19 cellular contexts compared by ENCODE assay signal in the genomic region with DNA sequence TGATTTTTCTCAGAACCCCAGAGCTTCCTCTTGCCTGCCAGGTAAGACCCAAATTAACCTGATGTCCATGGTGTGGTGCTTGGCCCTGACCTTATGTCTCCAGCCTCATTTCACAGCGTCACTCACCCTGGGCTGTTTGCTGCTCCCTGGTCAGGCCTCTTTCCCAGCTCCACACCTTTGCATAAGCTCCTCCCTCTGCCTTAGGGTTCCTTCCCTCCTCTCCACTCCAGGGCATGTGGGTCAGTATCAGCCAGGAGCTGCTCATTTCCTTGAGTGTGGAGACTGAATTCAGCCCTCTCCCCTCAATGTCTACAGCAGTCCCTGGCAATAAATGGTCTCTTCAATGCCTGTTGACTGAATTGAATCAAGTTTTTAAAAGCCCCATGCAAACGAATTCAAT.
A peak's percentile ranks its signal among the peaks of the same experiment; 100 is the strongest.
DNase-seq lines count a peak whose midpoint lies in the region; ATAC-seq and TF ChIP-seq lines count a peak whose summit lies in the region.
"Had no signal": no experiment of that assay in that cellular context is flagged by ENCODE, and none has a peak within 500 bp of the region (broad histone marks: within the 10 kb centered on the region; RNA-seq: fewer than 3 reads in every experiment).

No MANE protein-coding gene starts in this region.

- peak; percentile 13 for DNase-seq in activated CD8-positive, alpha-beta memory T cell treated with anti-CD3 and anti-CD28 coated beads for 24 hours
- no peak for DNase-seq in activated CD8-positive, alpha-beta memory T cell treated with anti-CD3 and anti-CD28 coated beads, Interleukin-2, amount 10 ng/mL, durations not matched to agents 7 days and 5 days
- DNase-seq in H7 = peak; percentile 50
- DNase-seq in iPS-NIHi7 (ENCODE audit: extremely low spot score) = peak; percentile 44
- no peak for DNase-seq in nephron progenitor cell
- DNase-seq in NCI-H1436 (lab: John Stamatoyannopoulos, UW) = no peak
- no peak for DNase-seq in SW 1271 (lab: John Stamatoyannopoulos, UW)
- DNase-seq: Caco-2; CD4-positive, CD25-positive, alpha-beta regulatory T cell; CD8-positive, alpha-beta T cell; DMS153; DND-41; GDM1; H9 had no signal

- no peaks in the 10 kb centered on the region for H3K27me3 ChIP-seq in H7 (ENCODE audit: control insufficient read depth, insufficient read depth, low read length)

- no peak for ATAC-seq in activated CD8-positive, alpha-beta memory T cell treated with anti-CD3 and anti-CD28 coated beads, Interleukin-2, amount 10 ng/mL, durations not matched to agents 7 days and 5 days
- no peak for ATAC-seq in HG03097 (IDR thresholded peaks at IDR 0.05; ENCODE audit: low FRiP score, unreplicated experiment)
- ATAC-seq: CD8-positive, alpha-beta T cell; GM12878; HCT116 had no signal

- CTCF ChIA-PET in activated CD8-positive, alpha-beta memory T cell treated with anti-CD3 and anti-CD28 coated beads, Interleukin-2, amount 10 ng/mL, durations not matched to agents 7 days and 5 days (lab: Charles Lee) = interaction anchor here (0.6 to 2.7 kb wide), 3 partner anchors 23 to 178 kb away, joined by 3 to 8 read pairs (median 3); no protein-coding TSS in a partner anchor

- no peaks in the 10 kb centered on the region for H3K4me1 Mint-ChIP-seq in activated CD8-positive, alpha-beta memory T cell treated with anti-CD3 and anti-CD28 coated beads, Interleukin-2, amount 10 ng/mL, durations not matched to agents 7 days and 5 days
- peaks cover 17% of the 10 kb centered on the region for H3K4me1 Mint-ChIP-seq in nephron progenitor cell
- H3K4me1 Mint-ChIP-seq: B cell; CD4-positive, CD25-positive, alpha-beta regulatory T cell had no signal

- H3K4me3 Mint-ChIP-seq in activated CD8-positive, alpha-beta memory T cell treated with anti-CD3 and anti-CD28 coated beads, Interleukin-2, amount 10 ng/mL, durations not matched to agents 7 days and 5 days = no peak overlapping the region
- no peak overlapping the region for H3K4me3 Mint-ChIP-seq in nephron progenitor cell
- H3K4me3 Mint-ChIP-seq: B cell; CD4-positive, CD25-positive, alpha-beta regulatory T cell; CD8-positive, alpha-beta T cell; H9 had no signal

- H3K36me3 ChIP-seq in H7 (replicated peaks; ENCODE audit: control insufficient read depth, insufficient read depth, low read length) = no peaks in the 10 kb centered on the region
- H3K36me3 ChIP-seq: BLaER1 had no signal

- no peaks in the 10 kb centered on the region for H3K9me3 Mint-ChIP-seq in activated CD8-positive, alpha-beta memory T cell treated with anti-CD3 and anti-CD28 coated beads, Interleukin-2, amount 10 ng/mL, durations not matched to agents 7 days and 5 days (ENCODE audit: low read depth)
- no peaks in the 10 kb centered on the region for H3K9me3 Mint-ChIP-seq in nephron progenitor cell
- H3K9me3 Mint-ChIP-seq: CD4-positive, CD25-positive, alpha-beta regulatory T cell; CD8-positive, alpha-beta T cell; H9 had no signal

- no peak overlapping the region for H3K4me3 ChIP-seq in H7 (ENCODE audit: insufficient read depth, low read depth, low read length)
- H3K4me3 ChIP-seq: BLaER1, GM12878 had no signal

- H3K27me3 Mint-ChIP-seq in activated CD8-positive, alpha-beta memory T cell treated with anti-CD3 and anti-CD28 coated beads, Interleukin-2, amount 10 ng/mL, durations not matched to agents 7 days and 5 days = peaks cover 43% of the 10 kb centered on the region
- peaks cover 40% of the 10 kb centered on the region for H3K27me3 Mint-ChIP-seq in nephron progenitor cell (ENCODE audit: low read depth, poor library complexity)

- no peak for TF ChIP-seq CTCF in nephron progenitor cell (IDR thresholded peaks at IDR 0.05)

- no peak overlapping the region for H3K27ac Mint-ChIP-seq in activated CD8-positive, alpha-beta memory T cell treated with anti-CD3 and anti-CD28 coated beads, Interleukin-2, amount 10 ng/mL, durations not matched to agents 7 days and 5 days
- H3K27ac Mint-ChIP-seq in nephron progenitor cell = peak overlapping the region; percentile 26
- H3K27ac Mint-ChIP-seq: B cell; CD4-positive, CD25-positive, alpha-beta regulatory T cell; CD8-positive, alpha-beta T cell had no signal

- no peaks in the 10 kb centered on the region for H3K36me3 Mint-ChIP-seq in activated CD8-positive, alpha-beta memory T cell treated with anti-CD3 and anti-CD28 coated beads, Interleukin-2, amount 10 ng/mL, durations not matched to agents 7 days and 5 days
- no peaks in the 10 kb centered on the region for H3K36me3 Mint-ChIP-seq in nephron progenitor cell (ENCODE audit: low read depth)
- H3K36me3 Mint-ChIP-seq: CD4-positive, CD25-positive, alpha-beta regulatory T cell; CD8-positive, alpha-beta T cell had no signal

Comparison
In these comparisons a context has a peak if more than half of its experiments do, and no peak if none do; other contexts are left out.
1. DNase-seq: peak in activated CD8-positive, alpha-beta memory T cell treated with anti-CD3 and anti-CD28 coated beads for 24 hours (single experiment), H7 (single experiment) and iPS-NIHi7 (single experiment); none in activated CD8-positive, alpha-beta memory T cell treated with anti-CD3 and anti-CD28 coated beads, Interleukin-2, amount 10 ng/mL, durations not matched to agents 7 days and 5 days (single experiment), nephron progenitor cell (single experiment), NCI-H1436 (single experiment) and SW 1271 (0 of 2).